In the genomic region with DNA sequence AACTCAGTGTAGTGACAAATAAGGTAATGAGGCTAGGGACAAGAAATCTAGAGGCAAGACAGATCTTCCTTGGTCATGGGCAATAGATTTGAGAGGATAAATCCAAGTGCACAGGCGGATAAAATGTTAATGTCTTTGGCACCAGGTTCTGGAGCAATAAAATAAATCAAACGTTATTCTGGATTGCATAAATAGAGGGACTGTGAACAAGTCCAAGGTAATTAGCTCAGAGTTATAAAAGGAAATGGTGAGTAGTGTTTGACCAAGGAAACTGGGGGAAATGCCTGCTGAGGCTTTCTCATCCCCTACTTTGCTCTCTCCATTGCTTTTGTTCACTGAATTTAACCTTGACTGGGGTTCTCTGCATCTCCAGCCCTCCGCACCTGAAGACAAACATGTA, we compare ENCODE assay signal across 25 cellular contexts.
"Had no signal": no experiment of that assay in that cellular context is flagged by ENCODE, and none has a peak within 500 bp of the region (broad histone marks: within the 10 kb centered on the region; RNA-seq: fewer than 3 reads in every experiment).

No MANE protein-coding gene starts in this region.

- ATAC-seq: activated CD8-positive, alpha-beta T cell treated with anti-CD3 and anti-CD28 coated beads, Interleukin-2, amount 10 ng/mL, durations not matched to agents 7 days and 5 days; activated naive CD8-positive, alpha-beta T cell treated with anti-CD3 and anti-CD28 coated beads, Interleukin-2, amount 50 U/mL, for 24 hours; left lobe of liver; right lobe of liver; stimulated activated naive CD8-positive, alpha-beta T cell treated with anti-CD3 and anti-CD28 coated beads, Interleukin-15, amount 100 ng/mL, for 72 hours had no signal

- H3K9me3 ChIP-seq: pancreas, right lobe of liver, suprapubic skin, vagina had no signal

- H3K27me3 ChIP-seq: brain microvascular endothelial cell, pancreas, right lobe of liver, suprapubic skin, vagina had no signal

- H3K4me1 ChIP-seq: right lobe of liver, suprapubic skin, vagina had no signal

- H3K4me3 ChIP-seq: coronary artery, pancreas, right lobe of liver, smooth muscle cell, suprapubic skin, vagina had no signal

- H3K36me3 ChIP-seq: brain microvascular endothelial cell, pancreas, right lobe of liver, suprapubic skin, vagina had no signal

- H3K27ac ChIP-seq: brain microvascular endothelial cell, coronary artery, right lobe of liver, suprapubic skin, vagina had no signal

- DNase-seq: activated B cell treated with CpG ODN at 0.5 μM for 24 hours; activated CD4-positive, alpha-beta T cell treated with anti-CD3 and anti-CD28 coated beads for 4 hours; activated CD8-positive, alpha-beta T cell treated with anti-CD3 and anti-CD28 coated beads, Interleukin-2, amount 10 ng/mL, durations not matched to agents 7 days and 5 days; activated naive CD4-positive, alpha-beta T cell treated with anti-CD3 and anti-CD28 coated beads, Interleukin-2, amount 10 ng/mL, durations not matched to agents 7 days and 5 days; activated naive CD8-positive, alpha-beta T cell treated with anti-CD3 and anti-CD28 coated beads, Interleukin-2, amount 50 U/mL, for 24 hours; activated T-cell treated with anti-CD3 and anti-CD28 coated beads, Interleukin-2, amount 50 U/mL, for 24 hours; anterior cingulate cortex; brain microvascular endothelial cell; central memory CD4-positive, alpha-beta T cell; erythroblast; foreskin melanocyte; hypothalamus; islet precursor cell; mammary epithelial cell; midbrain; pancreas; right lobe of liver; stimulated activated CD4-positive, alpha-beta T cell treated with anti-CD3 and anti-CD28 coated beads, Interleukin-4, amount 100 ng/mL, for 1 hour; stimulated activated naive CD8-positive, alpha-beta T cell treated with anti-CD3 and anti-CD28 coated beads, Interleukin-15, amount 100 ng/mL, for 72 hours; trophoblast cell had no signal
